ENCODE assay signal across 9 cellular contexts in genomic region chr12:122082621-122083356, GRCh38. TPM values are rescaled to one million over a fixed set of nuclear protein-coding genes. Genes with fewer than 3 reads are reported as not detected.
DNase-seq lines count a peak whose midpoint lies in the region; ATAC-seq and TF ChIP-seq lines count a peak whose summit lies in the region.
"Had no signal": no experiment of that assay in that cellular context is flagged by ENCODE, and none has a peak within 500 bp of the region (broad histone marks: within the 10 kb centered on the region; RNA-seq: fewer than 3 reads in every experiment).

No MANE protein-coding gene starts in this region.

- intact Hi-C loops in CD4-positive, alpha-beta memory T cell (cut with micrococcal nuclease) = no loop called here
- intact Hi-C loops in PC-3 (cut with micrococcal nuclease) = no loop called here
- intact Hi-C loops in posterior cingulate gyrus (cut with DNase I) = no loop called here

- H3K27ac ChIP-seq in CD4-positive, alpha-beta memory T cell (ENCODE audit: low read depth, low read length) = peak overlapping the region; percentile 17
- H3K27ac ChIP-seq in PC-3 (ENCODE audit: low read length) = no peak overlapping the region

- POLR2A ChIA-PET in CD4-positive, alpha-beta memory T cell (lab: Charles Lee; ENCODE audit: partially characterized antibody) = interaction anchor here (1.4 to 5.7 kb wide), 7 partner anchors 7 to 41 kb away, joined by 3 to 53 read pairs (median 9); no protein-coding TSS in a partner anchor
- POLR2A ChIA-PET in PC-3 (lab: Charles Lee; ENCODE audit: unreplicated experiment) = no interaction called here

- H3K9me3 Mint-ChIP-seq in CD4-positive, alpha-beta memory T cell = no peaks in the 10 kb centered on the region
- H3K9me3 Mint-ChIP-seq in osteocyte (ENCODE audit: unreplicated experiment) = no peaks in the 10 kb centered on the region

- H3K4me3 ChIP-seq in CD4-positive, alpha-beta memory T cell (ENCODE audit: low read length in 2 of 2) = peak overlapping the region in 1 of 2 donors; percentile 11
- H3K4me3 ChIP-seq in PC-3 (ENCODE audit: low read length) = no peak overlapping the region

- H3K36me3 Mint-ChIP-seq in CD4-positive, alpha-beta memory T cell = peaks cover 13 to 44% of the 10 kb centered on the region in 2 donors
- peaks cover 13% of the 10 kb centered on the region for H3K36me3 Mint-ChIP-seq in osteocyte (ENCODE audit: unreplicated experiment)

- no peaks in the 10 kb centered on the region for H3K9me2 ChIP-seq in PC-3 (replicated peaks; ENCODE audit: low read length)

- peaks cover 89% of the 10 kb centered on the region for H3K79me2 ChIP-seq in PC-3 (ENCODE audit: low read length)

- peak overlapping the region; percentile 77 to 99 (median 90) for H3K27ac Mint-ChIP-seq in CD4-positive, alpha-beta memory T cell
- H3K27ac Mint-ChIP-seq in osteocyte (ENCODE audit: unreplicated experiment) = peak overlapping the region; percentile 88

- no peak for DNase-seq in CD4-positive, alpha-beta memory T cell
- no peak for DNase-seq in PC-3
- peak; percentile 20 for DNase-seq in dermis blood vessel endothelial cell
- no peak for DNase-seq in osteocyte (ENCODE audit: extremely low spot score, unreplicated experiment)
- DNase-seq in NCI-H226 = no peak
- DNase-seq in posterior cingulate gyrus = no peak
- no peak for DNase-seq in GM19238 (ENCODE audit: insufficient read length, low spot score)
- no peak for DNase-seq in cerebellar cortex (ENCODE audit: low spot score)
- DNase-seq: EL had no signal

- peaks cover 9% of the 10 kb centered on the region for H3F3A ChIP-seq in PC-3 (ENCODE audit: low read length, unreplicated experiment)

- CTCF ChIA-PET in CD4-positive, alpha-beta memory T cell (lab: Charles Lee; ENCODE audit: partially characterized antibody) = interaction anchor here (1.1 to 4.2 kb wide), 6 partner anchors 28 to 273 kb away, joined by 3 to 45 read pairs (median 3); partner anchors contain the start of gene CFAP251
- CTCF ChIA-PET in PC-3 (lab: Charles Lee) = no interaction called here

- H3K27me3 Mint-ChIP-seq in CD4-positive, alpha-beta memory T cell = no peaks in the 10 kb centered on the region
- no peaks in the 10 kb centered on the region for H3K27me3 Mint-ChIP-seq in osteocyte (ENCODE audit: unreplicated experiment)

- no peak for ATAC-seq in PC-3

- H3K27me3 ChIP-seq in CD4-positive, alpha-beta memory T cell (ENCODE audit: insufficient read depth, low read length) = no peaks in the 10 kb centered on the region
- H3K27me3 ChIP-seq in PC-3 (ENCODE audit: low read length) = no peaks in the 10 kb centered on the region

- H3K9me3 ChIP-seq in CD4-positive, alpha-beta memory T cell (ENCODE audit: control insufficient read depth in 1 of 2, low read length in 2 of 2) = no peaks in the 10 kb centered on the region
- no peaks in the 10 kb centered on the region for H3K9me3 ChIP-seq in PC-3 (ENCODE audit: low read length)

- H3K4me3 Mint-ChIP-seq in CD4-positive, alpha-beta memory T cell = peak overlapping the region; percentile 38 to 98 (median 89)
- H3K4me3 Mint-ChIP-seq in osteocyte (ENCODE audit: unreplicated experiment) = no peak overlapping the region

- H2AFZ ChIP-seq in PC-3 (ENCODE audit: low read length) = no peak overlapping the region

- H3K36me3 ChIP-seq in CD4-positive, alpha-beta memory T cell (ENCODE audit: insufficient read depth, low read length) = peaks cover 5% of the 10 kb centered on the region
- H3K36me3 ChIP-seq in PC-3 (ENCODE audit: low read depth, low read length) = peaks cover 5% of the 10 kb centered on the region; the same call in 1 of the 2 replicates

- no peak overlapping the region for H3K9ac ChIP-seq in PC-3 (ENCODE audit: low read length)

- peaks cover 51 to 84% (median 67%) of the 10 kb centered on the region in 4 donors for H3K4me1 Mint-ChIP-seq in CD4-positive, alpha-beta memory T cell
- peaks cover 48% of the 10 kb centered on the region for H3K4me1 Mint-ChIP-seq in osteocyte (ENCODE audit: unreplicated experiment)

- H3K4me2 ChIP-seq in PC-3 (ENCODE audit: low read length) = peak overlapping the region; percentile 93

- TF ChIP-seq CTCF in PC-3 (conservative IDR thresholded peaks at IDR 0.05; ENCODE audit: low read depth, low read length) (no peak), osteocyte (IDR thresholded peaks at IDR 0.05) (no peak)

- peaks cover 23% of the 10 kb centered on the region for H4K20me1 ChIP-seq in PC-3 (ENCODE audit: low read length)

- peaks cover 62% of the 10 kb centered on the region for H3K4me1 ChIP-seq in CD4-positive, alpha-beta memory T cell (ENCODE audit: insufficient read depth, low read length)
- H3K4me1 ChIP-seq in PC-3 (ENCODE audit: insufficient read depth, low read length) = peaks cover 27% of the 10 kb centered on the region

- BruUV-seq in PC-3 (replicated peaks; lab: Mats Ljungman, UMichigan) = no TSS peak

RNA-seq across cellular contexts. Expression of gene MLXIP, which starts 4.2 kb away (rescaled TPM):
- 10 to 100 TPM; 79.5 to 88.1 TPM for total RNA-seq in CD4-positive, alpha-beta memory T cell
- 10 to 100 TPM in 1 of 2 donors, 1 to 10 TPM in 1; 2.7 to 23.8 TPM for polyA plus RNA-seq in CD4-positive, alpha-beta memory T cell
- total RNA-seq in PC-3 (2014; rRNA removed) (16.7 and 21.8 TPM in 2 replicates), dermis blood vessel endothelial cell (16.7 and 35.7 TPM in 2 replicates), osteocyte (51.8 and 54.5 TPM in 2 replicates)
